Comparison of ENCODE assay signal across 2 cellular contexts in genomic region chr17:74389937-74390679, GRCh38.
TF ChIP-seq lines count a peak whose summit lies in the region.

No MANE protein-coding gene starts in this region.

TF ChIP-seq in A549, 52 proteins besides CTCF, POLR2A, EP300 and RAD21 (continued from another document):
- TF ChIP-seq HMGXB4 (CRISPR knock-in tag; IDR thresholded peaks at IDR 0.05; ENCODE audit: borderline replicate concordance) (no peak), TFCP2L1 (CRISPR knock-in tag; IDR thresholded peaks at IDR 0.05) (no peak)

TF ChIP-seq in WTC11, 78 proteins besides CTCF, POLR2A, EP300 and RAD21 (continued from another document):
- TF ChIP-seq ERG (CRISPR knock-in tag; IDR thresholded peaks at IDR 0.05): no peak
- TF ChIP-seq HMGA2 (CRISPR knock-in tag; IDR thresholded peaks at IDR 0.05): no peak
- TF ChIP-seq, protein P1, sequence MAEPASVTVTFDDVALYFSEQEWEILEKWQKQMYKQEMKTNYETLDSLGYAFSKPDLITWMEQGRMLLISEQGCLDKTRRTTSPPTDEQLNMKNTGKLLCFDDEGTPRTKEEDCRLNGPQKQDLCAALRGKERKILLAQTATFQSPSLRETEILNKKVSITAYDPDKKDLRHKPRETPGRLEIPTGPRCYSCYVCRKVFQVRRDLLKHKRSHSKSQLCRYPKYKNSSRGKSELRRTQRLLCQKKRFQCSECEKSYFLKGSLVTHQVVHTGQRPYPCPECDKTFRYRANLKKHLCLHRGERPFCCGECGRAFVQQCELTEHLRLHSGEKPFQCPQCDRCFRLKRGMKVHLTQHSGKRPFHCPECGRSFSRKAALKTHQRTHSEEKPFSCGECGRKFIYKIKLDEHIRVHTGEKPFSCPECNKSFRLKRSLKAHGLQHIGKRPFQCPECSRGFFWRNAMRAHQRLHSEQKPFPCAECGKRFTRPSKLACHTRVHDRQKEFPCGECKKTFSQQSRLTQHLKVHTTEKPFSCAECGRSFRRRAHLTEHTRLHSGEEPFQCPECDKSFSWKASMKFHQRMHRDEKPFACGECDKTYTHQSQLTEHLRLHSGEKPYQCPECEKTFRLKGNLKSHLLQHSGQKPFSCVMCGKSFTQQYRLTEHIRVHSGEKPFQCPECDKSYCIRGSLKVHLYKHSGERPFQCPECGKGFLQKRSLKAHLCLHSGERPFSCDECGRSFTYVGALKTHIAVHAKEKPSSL (CRISPR knock-in tag; conservative IDR thresholded peaks at IDR 0.05): no peak
